ENCODE assay signal across 27 cellular contexts in genomic region chr6:13854716-13855250, GRCh38.
"Had no signal": no experiment of that assay in that cellular context is flagged by ENCODE, and none has a peak within 500 bp of the region (broad histone marks: within the 10 kb centered on the region; RNA-seq: fewer than 3 reads in every experiment).

No MANE protein-coding gene starts in this region.

- H3K36me3 Mint-ChIP-seq: activated naive CD4-positive, alpha-beta T cell treated with anti-CD3 and anti-CD28 coated beads, Interleukin-2, amount 50 U/mL, for 72 hours; WTC11 had no signal

- H3K27me3 ChIP-seq: breast epithelium, SJCRH30 had no signal

- DNase-seq: activated CD4-positive, alpha-beta T cell treated with anti-CD3 and anti-CD28 coated beads for 36 hours; activated CD4-positive, alpha-beta T cell treated with anti-CD3 and anti-CD28 coated beads, Interleukin-2, amount 10 ng/mL, durations not matched to agents 7 days and 5 days; activated CD4-positive, alpha-beta T cell treated with anti-CD3 and anti-CD28 coated beads, Interleukin-2, amount 50 U/mL, for 48 hours; activated gamma-delta T cell treated with Interleukin-2 at 50 U/mL for 16 hours; activated naive CD4-positive, alpha-beta T cell treated with anti-CD3 and anti-CD28 coated beads for 36 hours; activated T-cell treated with anti-CD3 and anti-CD28 coated beads, Interleukin-2, amount 50 U/mL, for 24 hours; adrenal gland; body of pancreas; IMR-90; NCI-H1105 treated with DMSO at 0.1 percent for 48 hours; NCI-H1436; NCI-H1694; NCI-H1930; NCI-H2081 treated with DMSO at 0.1 percent for 48 hours; NCI-H226; NCI-H524 treated with DMSO at 0.1 percent for 48 hours; SHP77; SJCRH30; T1000 had no signal

- H3K27ac Mint-ChIP-seq: activated CD4-positive, alpha-beta T cell treated with anti-CD3 and anti-CD28 coated beads for 36 hours; activated CD4-positive, alpha-beta T cell treated with anti-CD3 and anti-CD28 coated beads, Interleukin-2, amount 10 ng/mL, durations not matched to agents 7 days and 5 days; activated naive CD4-positive, alpha-beta T cell treated with anti-CD3 and anti-CD28 coated beads for 36 hours; activated naive CD4-positive, alpha-beta T cell treated with anti-CD3 and anti-CD28 coated beads, Interleukin-2, amount 50 U/mL, for 72 hours; activated T-cell treated with anti-CD3 and anti-CD28 coated beads, Interleukin-2, amount 50 U/mL, for 24 hours; activated T-helper 2 cell treated with anti-CD3 and anti-CD28 coated beads, Interferon-gamma antibody, Interleukin-2, Interleukin-4, amounts not matched to agents 10 μg/mL and 5 μg/mL and 100 μg/mL, durations not matched to agents 14 hours and 24 hours and 36 hours; WTC11 had no signal

- H3K27ac ChIP-seq: adrenal gland, body of pancreas, breast epithelium, SJCRH30, SK-N-MC had no signal

- H3K36me3 ChIP-seq: adrenal gland, breast epithelium, SJCRH30 had no signal

- H3K9me3 Mint-ChIP-seq: activated CD4-positive, alpha-beta T cell treated with anti-CD3 and anti-CD28 coated beads, Interleukin-2, amount 10 ng/mL, durations not matched to agents 7 days and 5 days; activated naive CD4-positive, alpha-beta T cell treated with anti-CD3 and anti-CD28 coated beads for 36 hours; activated T-cell treated with anti-CD3 and anti-CD28 coated beads, Interleukin-2, amount 50 U/mL, for 24 hours; activated T-helper 2 cell treated with anti-CD3 and anti-CD28 coated beads, Interferon-gamma antibody, Interleukin-2, Interleukin-4, amounts not matched to agents 10 μg/mL and 5 μg/mL and 100 μg/mL, durations not matched to agents 14 hours and 24 hours and 36 hours had no signal

- H3K4me1 Mint-ChIP-seq: activated CD4-positive, alpha-beta T cell treated with anti-CD3 and anti-CD28 coated beads, Interleukin-2, amount 10 ng/mL, durations not matched to agents 7 days and 5 days; WTC11 had no signal

- H3K4me3 Mint-ChIP-seq: activated CD4-positive, alpha-beta T cell treated with anti-CD3 and anti-CD28 coated beads for 36 hours; activated CD4-positive, alpha-beta T cell treated with anti-CD3 and anti-CD28 coated beads, Interleukin-2, amount 10 ng/mL, durations not matched to agents 7 days and 5 days; activated naive CD4-positive, alpha-beta T cell treated with anti-CD3 and anti-CD28 coated beads for 36 hours; activated T-cell treated with anti-CD3 and anti-CD28 coated beads, Interleukin-2, amount 50 U/mL, for 24 hours; WTC11 had no signal

- ATAC-seq: activated CD4-positive, alpha-beta T cell treated with anti-CD3 and anti-CD28 coated beads for 36 hours; activated CD4-positive, CD25-positive, alpha-beta regulatory T cell treated with anti-CD3 and anti-CD28 coated beads, Interleukin-2, amount 50 U/mL, for 24 hours; activated naive CD4-positive, alpha-beta T cell treated with anti-CD3 and anti-CD28 coated beads, Interleukin-2, amount 50 U/mL, for 72 hours; body of pancreas; K562; Panc1; WTC11 had no signal

- H3K4me1 ChIP-seq: SJCRH30 had no signal

- H3K9me3 ChIP-seq: adrenal gland, body of pancreas, SJCRH30 had no signal

- H3K4me3 ChIP-seq: adrenal gland, body of pancreas, breast epithelium, K562, SJCRH30, SK-N-MC had no signal
